24 cellular contexts compared by ENCODE assay signal in genomic region chr2:60780741-60781140, GRCh38.
DNase-seq lines count a peak whose midpoint lies in the region; ATAC-seq lines count a peak whose summit lies in the region.
"Had no signal": no experiment of that assay in that cellular context is flagged by ENCODE, and none has a peak within 500 bp of the region (broad histone marks: within the 10 kb centered on the region; RNA-seq: fewer than 3 reads in every experiment).

No MANE protein-coding gene starts in this region.

- no peaks in the 10 kb centered on the region for H3K9me3 Mint-ChIP-seq in dendritic cell treated with granulocyte-macrophage colony-stimulating factor and Interleukin-4, amounts not matched to agents 40 ng/mL and 50 ng/mL, for 4 days
- H3K9me3 Mint-ChIP-seq: CD8-positive, alpha-beta T cell; IgD-negative memory B cell had no signal

- intact Hi-C loops in dendritic cell treated with granulocyte-macrophage colony-stimulating factor and Interleukin-4, amounts not matched to agents 40 ng/mL and 50 ng/mL, for 4 days (cut with micrococcal nuclease): no loop called here

- peak overlapping the region; percentile 71 for H3K27ac Mint-ChIP-seq in dendritic cell treated with granulocyte-macrophage colony-stimulating factor and Interleukin-4, amounts not matched to agents 40 ng/mL and 50 ng/mL, for 4 days
- H3K27ac Mint-ChIP-seq: CD8-positive, alpha-beta T cell; IgD-negative memory B cell had no signal

- peaks cover 22% of the 10 kb centered on the region for H3K4me1 Mint-ChIP-seq in dendritic cell treated with granulocyte-macrophage colony-stimulating factor and Interleukin-4, amounts not matched to agents 40 ng/mL and 50 ng/mL, for 4 days (ENCODE audit: low read depth)
- H3K4me1 Mint-ChIP-seq: IgD-negative memory B cell had no signal

- H3K4me3 Mint-ChIP-seq in dendritic cell treated with granulocyte-macrophage colony-stimulating factor and Interleukin-4, amounts not matched to agents 40 ng/mL and 50 ng/mL, for 4 days: peak overlapping the region; percentile 7
- H3K4me3 Mint-ChIP-seq: CD8-positive, alpha-beta T cell; IgD-negative memory B cell had no signal

- no peaks in the 10 kb centered on the region for H3K27me3 Mint-ChIP-seq in dendritic cell treated with granulocyte-macrophage colony-stimulating factor and Interleukin-4, amounts not matched to agents 40 ng/mL and 50 ng/mL, for 4 days
- H3K27me3 Mint-ChIP-seq: IgD-negative memory B cell had no signal

- no peak for ATAC-seq in GM19463 (IDR thresholded peaks at IDR 0.05; ENCODE audit: unreplicated experiment)
- ATAC-seq: CD8-positive, alpha-beta T cell had no signal

- peaks cover 71% of the 10 kb centered on the region for H3K36me3 Mint-ChIP-seq in dendritic cell treated with granulocyte-macrophage colony-stimulating factor and Interleukin-4, amounts not matched to agents 40 ng/mL and 50 ng/mL, for 4 days (ENCODE audit: low read depth)

- peak; percentile 19 for DNase-seq in NCI-H2227 treated with DMSO at 0.1 percent for 48 hours (lab: John Stamatoyannopoulos, UW)
- DNase-seq in NCI-H2227 (lab: John Stamatoyannopoulos, UW; ENCODE audit: unreplicated experiment): no peak
- peak; percentile 38 to 74 for DNase-seq in NOMO-1 (lab: John Stamatoyannopoulos, UW; ENCODE audit: unreplicated experiment in 2 of 2)
- peak; percentile 28 for DNase-seq in pons (ENCODE audit: low spot score)
- no peak for DNase-seq in activated gamma-delta T cell treated with Interleukin-2 at 50 U/mL for 16 hours
- DNase-seq in Ammon's horn (ENCODE audit: low spot score): no peak
- DNase-seq: 8988T; BE2C; Calu3; CD8-positive, alpha-beta T cell; DMS79; H7; Kasumi-1; MM.1S; NCI-H1417; NCI-H187; NCI-H2107; NCI-H226; NCI-H524; NCI-H82; Right ventricle myocardium superior had no signal

Comparison
In these comparisons a context has a peak if more than half of its experiments do, and no peak if none do; other contexts are left out.
1. DNase-seq: peak in NCI-H2227 treated with DMSO at 0.1 percent for 48 hours (single experiment), NOMO-1 (2 of 2) and pons (single experiment); none in NCI-H2227 (single experiment), activated gamma-delta T cell treated with Interleukin-2 at 50 U/mL for 16 hours (single experiment) and Ammon's horn (single experiment).